1 cellular context compared by ENCODE assay signal in genomic region chr11:13902456-13902855, GRCh38.
TF ChIP-seq lines count a peak whose summit lies in the region.

No MANE protein-coding gene starts in this region.

TF ChIP-seq in GM23338, 12 proteins besides CTCF, POLR2A, EP300 and RAD21 (continued from another document):
- no peak for TF ChIP-seq STAT1 (IDR thresholded peaks at IDR 0.05; ENCODE audit: unreplicated experiment)
- no peak for TF ChIP-seq POLR2AphosphoS5 (IDR thresholded peaks at IDR 0.05; ENCODE audit: low read depth)
- no peak for TF ChIP-seq EZH2 (IDR thresholded peaks at IDR 0.05; ENCODE audit: low read depth, unreplicated experiment)
- TF ChIP-seq EZH2phosphoT487 (IDR thresholded peaks at IDR 0.05; ENCODE audit: unreplicated experiment): no peak
- TF ChIP-seq ETS1 (IDR thresholded peaks at IDR 0.05): no peak
- TF ChIP-seq NANOG (IDR thresholded peaks at IDR 0.05; ENCODE audit: borderline replicate concordance): no peak
